In genomic region chr14:24015745-24016144, GRCh38 we compare ENCODE assay signal across 12 cellular contexts. TPM values are rescaled to one million over a fixed set of nuclear protein-coding genes. Genes with fewer than 3 reads are reported as not detected.
"Had no signal": no experiment of that assay in that cellular context is flagged by ENCODE, and none has a peak within 500 bp of the region (broad histone marks: within the 10 kb centered on the region; RNA-seq: fewer than 3 reads in every experiment).

No MANE protein-coding gene starts in this region.

RNA-seq across cellular contexts. Expression of gene CARMIL3, which starts 36.1 kb away (rescaled TPM):
- total RNA-seq: ascending aorta, bronchial epithelial cell had no signal

RNA-seq across cellular contexts. Expression of gene CPNE6, which starts 55.6 kb away (rescaled TPM):
- total RNA-seq: activated naive CD4-positive, alpha-beta T cell treated with anti-CD3 and anti-CD28 coated beads for 36 hours; activated naive CD8-positive, alpha-beta T cell treated with anti-CD3 and anti-CD28 coated beads for 36 hours; activated T-cell treated with anti-CD3 and anti-CD28 coated beads, Interleukin-2, amount 50 U/mL, for 4 hours; activated T-helper 1 cell treated with anti-CD3 and anti-CD28 coated beads, Interleukin-12 subunit alpha, Interleukin-12 subunit beta, Interleukin-2, Interleukin-4 antibody, amounts not matched to agents 30 ng/mL and 10 ng/mL and 1 ng/mL, durations not matched to agents 14 hours and 24 hours and 36 hours; activated T-helper 17 cell treated with anti-CD3 and anti-CD28 coated beads, Interleukin-2, amount 50 U/mL, for 72 hours; activated T-helper 2 cell treated with anti-CD3 and anti-CD28 coated beads, Interferon-gamma antibody, Interleukin-2, Interleukin-4, amounts not matched to agents 10 μg/mL and 5 μg/mL and 100 μg/mL, durations not matched to agents 14 hours and 24 hours and 36 hours; ascending aorta; astrocyte; body of pancreas; breast epithelium; bronchial epithelial cell; chondrocyte had no signal
